In the genomic region with DNA sequence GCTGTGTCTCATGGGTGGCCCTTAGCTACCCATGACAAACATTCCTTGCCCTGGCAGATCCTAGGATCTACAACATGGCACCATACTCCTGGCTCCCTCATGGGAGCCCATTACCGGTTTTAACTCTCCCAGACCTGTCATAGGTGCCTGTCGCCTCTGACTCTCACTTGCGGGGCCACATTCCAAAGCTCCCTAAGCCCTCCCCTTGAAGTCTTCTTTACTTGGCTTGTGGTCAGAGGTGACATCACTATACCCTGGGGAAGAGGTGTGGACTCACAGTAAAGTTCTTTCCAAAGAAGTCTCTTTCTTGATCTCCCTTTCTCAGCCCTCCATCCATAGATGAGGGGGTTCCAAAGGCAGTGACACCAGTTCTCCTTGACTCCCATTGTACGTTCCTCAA, we compare ENCODE assay signal across 2 cellular contexts.
TF ChIP-seq lines count a peak whose summit lies in the region.

No MANE protein-coding gene starts in this region.

TF ChIP-seq in Ishikawa, 13 proteins besides CTCF, POLR2A, EP300 and RAD21:
- TF ChIP-seq TCF12 (IDR thresholded peaks at IDR 0.05; ENCODE audit: low read depth), result 0 out of 2 replicates have a peak, but pooled peaks have one; percentile 25
- peak; percentile 55; the same call in 1 of the 2 replicates for TF ChIP-seq TEAD4 (IDR thresholded peaks at IDR 0.05)
- TF ChIP-seq CREB1 (IDR thresholded peaks at IDR 0.05; ENCODE audit: low read depth), result no peak
- peak; percentile 60 for TF ChIP-seq NFIC (IDR thresholded peaks at IDR 0.05)

TF ChIP-seq in H1, 55 proteins besides CTCF, POLR2A, EP300 and RAD21:
- TF ChIP-seq CHD2 (IDR thresholded peaks at IDR 0.05; ENCODE audit: low read length) (no peak), CEBPB (IDR thresholded peaks at IDR 0.05; ENCODE audit: low read depth, low read length) (no peak), ZNF274 (IDR thresholded peaks at IDR 0.05; ENCODE audit: borderline replicate concordance, extremely low read depth, low read length) (no peak), POU5F1 (IDR thresholded peaks at IDR 0.05; ENCODE audit: low read depth, low read length) (no peak), JUND (IDR thresholded peaks at IDR 0.05; ENCODE audit: low read length) (no peak), SRF (IDR thresholded peaks at IDR 0.05; ENCODE audit: low read depth, low read length) (no peak), SIRT6 (IDR thresholded peaks at IDR 0.05; ENCODE audit: low read length) (no peak), KDM1A (IDR thresholded peaks at IDR 0.05; ENCODE audit: borderline replicate concordance, low read length) (no peak), TAF7 (optimal IDR thresholded peaks at IDR 0.05; ENCODE audit: borderline replicate concordance, low read depth, low read length) (no peak), SP2 (IDR thresholded peaks at IDR 0.05; ENCODE audit: low read length) (no peak), SUZ12 (IDR thresholded peaks at IDR 0.05; ENCODE audit: low read length) (no peak), RFX5 (IDR thresholded peaks at IDR 0.05; ENCODE audit: borderline replicate concordance, low read depth, low read length) (no peak), BRCA1 (IDR thresholded peaks at IDR 0.05; ENCODE audit: low read depth, low read length) (no peak), CREB1 (IDR thresholded peaks at IDR 0.05) (no peak), JUN (IDR thresholded peaks at IDR 0.05; ENCODE audit: low read depth, low read length) (no peak), SP4 (IDR thresholded peaks at IDR 0.05; ENCODE audit: low read length) (no peak), GABPA (IDR thresholded peaks at IDR 0.05; ENCODE audit: borderline replicate concordance, insufficient read depth, low read length) (no peak)
- TF ChIP-seq, protein P1, sequence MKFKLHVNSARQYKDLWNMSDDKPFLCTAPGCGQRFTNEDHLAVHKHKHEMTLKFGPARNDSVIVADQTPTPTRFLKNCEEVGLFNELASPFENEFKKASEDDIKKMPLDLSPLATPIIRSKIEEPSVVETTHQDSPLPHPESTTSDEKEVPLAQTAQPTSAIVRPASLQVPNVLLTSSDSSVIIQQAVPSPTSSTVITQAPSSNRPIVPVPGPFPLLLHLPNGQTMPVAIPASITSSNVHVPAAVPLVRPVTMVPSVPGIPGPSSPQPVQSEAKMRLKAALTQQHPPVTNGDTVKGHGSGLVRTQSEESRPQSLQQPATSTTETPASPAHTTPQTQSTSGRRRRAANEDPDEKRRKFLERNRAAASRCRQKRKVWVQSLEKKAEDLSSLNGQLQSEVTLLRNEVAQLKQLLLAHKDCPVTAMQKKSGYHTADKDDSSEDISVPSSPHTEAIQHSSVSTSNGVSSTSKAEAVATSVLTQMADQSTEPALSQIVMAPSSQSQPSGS (IDR thresholded peaks at IDR 0.05; ENCODE audit: low read length), result no peak
- TF ChIP-seq, protein P2, sequence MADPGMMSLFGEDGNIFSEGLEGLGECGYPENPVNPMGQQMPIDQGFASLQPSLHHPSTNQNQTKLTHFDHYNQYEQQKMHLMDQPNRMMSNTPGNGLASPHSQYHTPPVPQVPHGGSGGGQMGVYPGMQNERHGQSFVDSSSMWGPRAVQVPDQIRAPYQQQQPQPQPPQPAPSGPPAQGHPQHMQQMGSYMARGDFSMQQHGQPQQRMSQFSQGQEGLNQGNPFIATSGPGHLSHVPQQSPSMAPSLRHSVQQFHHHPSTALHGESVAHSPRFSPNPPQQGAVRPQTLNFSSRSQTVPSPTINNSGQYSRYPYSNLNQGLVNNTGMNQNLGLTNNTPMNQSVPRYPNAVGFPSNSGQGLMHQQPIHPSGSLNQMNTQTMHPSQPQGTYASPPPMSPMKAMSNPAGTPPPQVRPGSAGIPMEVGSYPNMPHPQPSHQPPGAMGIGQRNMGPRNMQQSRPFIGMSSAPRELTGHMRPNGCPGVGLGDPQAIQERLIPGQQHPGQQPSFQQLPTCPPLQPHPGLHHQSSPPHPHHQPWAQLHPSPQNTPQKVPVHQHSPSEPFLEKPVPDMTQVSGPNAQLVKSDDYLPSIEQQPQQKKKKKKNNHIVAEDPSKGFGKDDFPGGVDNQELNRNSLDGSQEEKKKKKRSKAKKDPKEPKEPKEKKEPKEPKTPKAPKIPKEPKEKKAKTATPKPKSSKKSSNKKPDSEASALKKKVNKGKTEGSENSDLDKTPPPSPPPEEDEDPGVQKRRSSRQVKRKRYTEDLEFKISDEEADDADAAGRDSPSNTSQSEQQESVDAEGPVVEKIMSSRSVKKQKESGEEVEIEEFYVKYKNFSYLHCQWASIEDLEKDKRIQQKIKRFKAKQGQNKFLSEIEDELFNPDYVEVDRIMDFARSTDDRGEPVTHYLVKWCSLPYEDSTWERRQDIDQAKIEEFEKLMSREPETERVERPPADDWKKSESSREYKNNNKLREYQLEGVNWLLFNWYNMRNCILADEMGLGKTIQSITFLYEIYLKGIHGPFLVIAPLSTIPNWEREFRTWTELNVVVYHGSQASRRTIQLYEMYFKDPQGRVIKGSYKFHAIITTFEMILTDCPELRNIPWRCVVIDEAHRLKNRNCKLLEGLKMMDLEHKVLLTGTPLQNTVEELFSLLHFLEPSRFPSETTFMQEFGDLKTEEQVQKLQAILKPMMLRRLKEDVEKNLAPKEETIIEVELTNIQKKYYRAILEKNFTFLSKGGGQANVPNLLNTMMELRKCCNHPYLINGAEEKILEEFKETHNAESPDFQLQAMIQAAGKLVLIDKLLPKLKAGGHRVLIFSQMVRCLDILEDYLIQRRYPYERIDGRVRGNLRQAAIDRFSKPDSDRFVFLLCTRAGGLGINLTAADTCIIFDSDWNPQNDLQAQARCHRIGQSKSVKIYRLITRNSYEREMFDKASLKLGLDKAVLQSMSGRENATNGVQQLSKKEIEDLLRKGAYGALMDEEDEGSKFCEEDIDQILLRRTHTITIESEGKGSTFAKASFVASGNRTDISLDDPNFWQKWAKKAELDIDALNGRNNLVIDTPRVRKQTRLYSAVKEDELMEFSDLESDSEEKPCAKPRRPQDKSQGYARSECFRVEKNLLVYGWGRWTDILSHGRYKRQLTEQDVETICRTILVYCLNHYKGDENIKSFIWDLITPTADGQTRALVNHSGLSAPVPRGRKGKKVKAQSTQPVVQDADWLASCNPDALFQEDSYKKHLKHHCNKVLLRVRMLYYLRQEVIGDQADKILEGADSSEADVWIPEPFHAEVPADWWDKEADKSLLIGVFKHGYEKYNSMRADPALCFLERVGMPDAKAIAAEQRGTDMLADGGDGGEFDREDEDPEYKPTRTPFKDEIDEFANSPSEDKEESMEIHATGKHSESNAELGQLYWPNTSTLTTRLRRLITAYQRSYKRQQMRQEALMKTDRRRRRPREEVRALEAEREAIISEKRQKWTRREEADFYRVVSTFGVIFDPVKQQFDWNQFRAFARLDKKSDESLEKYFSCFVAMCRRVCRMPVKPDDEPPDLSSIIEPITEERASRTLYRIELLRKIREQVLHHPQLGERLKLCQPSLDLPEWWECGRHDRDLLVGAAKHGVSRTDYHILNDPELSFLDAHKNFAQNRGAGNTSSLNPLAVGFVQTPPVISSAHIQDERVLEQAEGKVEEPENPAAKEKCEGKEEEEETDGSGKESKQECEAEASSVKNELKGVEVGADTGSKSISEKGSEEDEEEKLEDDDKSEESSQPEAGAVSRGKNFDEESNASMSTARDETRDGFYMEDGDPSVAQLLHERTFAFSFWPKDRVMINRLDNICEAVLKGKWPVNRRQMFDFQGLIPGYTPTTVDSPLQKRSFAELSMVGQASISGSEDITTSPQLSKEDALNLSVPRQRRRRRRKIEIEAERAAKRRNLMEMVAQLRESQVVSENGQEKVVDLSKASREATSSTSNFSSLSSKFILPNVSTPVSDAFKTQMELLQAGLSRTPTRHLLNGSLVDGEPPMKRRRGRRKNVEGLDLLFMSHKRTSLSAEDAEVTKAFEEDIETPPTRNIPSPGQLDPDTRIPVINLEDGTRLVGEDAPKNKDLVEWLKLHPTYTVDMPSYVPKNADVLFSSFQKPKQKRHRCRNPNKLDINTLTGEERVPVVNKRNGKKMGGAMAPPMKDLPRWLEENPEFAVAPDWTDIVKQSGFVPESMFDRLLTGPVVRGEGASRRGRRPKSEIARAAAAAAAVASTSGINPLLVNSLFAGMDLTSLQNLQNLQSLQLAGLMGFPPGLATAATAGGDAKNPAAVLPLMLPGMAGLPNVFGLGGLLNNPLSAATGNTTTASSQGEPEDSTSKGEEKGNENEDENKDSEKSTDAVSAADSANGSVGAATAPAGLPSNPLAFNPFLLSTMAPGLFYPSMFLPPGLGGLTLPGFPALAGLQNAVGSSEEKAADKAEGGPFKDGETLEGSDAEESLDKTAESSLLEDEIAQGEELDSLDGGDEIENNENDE (IDR thresholded peaks at IDR 0.05; ENCODE audit: insufficient replicate concordance, low read length), result no peak
